Comparison of ENCODE assay signal across 8 cellular contexts in genomic region chr2:176126929-176127768, GRCh38. TPM values are rescaled to one million over a fixed set of nuclear protein-coding genes. Genes with fewer than 3 reads are reported as not detected.
DNase-seq lines count a peak whose midpoint lies in the region; ATAC-seq and TF ChIP-seq lines count a peak whose summit lies in the region.

No MANE protein-coding gene starts in this region.

- H3K27me3 ChIP-seq in right lobe of liver = peaks cover 21 to 74% of the 10 kb centered on the region in 2 donors

- no peak overlapping the region for H3K27ac ChIP-seq in VCaP
- H3K27ac ChIP-seq in caudate nucleus (ENCODE audit: low read depth, low read length) = no peak overlapping the region
- no peak overlapping the region for H3K27ac ChIP-seq in right lobe of liver

- H3K4me3 ChIP-seq in right lobe of liver = no peak overlapping the region

- TF ChIP-seq CTCF in VCaP (conservative IDR thresholded peaks at IDR 0.05) = peak; percentile 91
- TF ChIP-seq CTCF in right lobe of liver (IDR thresholded peaks at IDR 0.05) = peak; percentile 83 to 93 (median 89)

- DNase-seq in ELR (ENCODE audit: low read depth) = peak; percentile 74
- peak; percentile 27 for DNase-seq in NCI-H1417 treated with DMSO at 0.1 percent for 48 hours (lab: John Stamatoyannopoulos, UW)
- peak in 44 of 61 donors; percentile 0 to 69 (median 19) for DNase-seq in caudate nucleus (lab: John Stamatoyannopoulos, UW)
- DNase-seq in right lobe of liver = peak in 2 of 3 donors; percentile 51 to 68
- peak; percentile 25 for DNase-seq in stimulated activated CD8-positive, alpha-beta memory T cell treated with anti-CD3 and anti-CD28 coated beads, Interleukin-12 subunit alpha, Interleukin-12 subunit beta, amount 100 ng/mL, for 4 hours (ENCODE audit: low read depth)
- no peak for DNase-seq in cerebellar nuclear complex (lab: John Stamatoyannopoulos, UW)

- no peaks in the 10 kb centered on the region for H3K9me3 ChIP-seq in right lobe of liver

- WGBS in right lobe of liver (ENCODE audit: insufficient coverage, low coverage, low lambda C conversion rate, missing lambda C conversion rate) = 1% methylated on average over 13 of the region's 13 CpGs

- ATAC-seq in right lobe of liver = peak; percentile 43 to 67 (median 64)
- no peak for ATAC-seq in HG02610 (IDR thresholded peaks at IDR 0.05; ENCODE audit: unreplicated experiment)

- intact Hi-C loops in right lobe of liver (cut with DNase I) = loop anchor here (10.0 kb wide), 2 partner anchors 688 to 708 kb away; no protein-coding TSS in a partner anchor

- H3K4me1 ChIP-seq in right lobe of liver = peaks cover 0 to 15% (median 0%) of the 10 kb centered on the region in 4 donors

- H3K36me3 ChIP-seq in right lobe of liver = no peaks in the 10 kb centered on the region

- no peak for TF ChIP-seq POLR2A in right lobe of liver (IDR thresholded peaks at IDR 0.05)

RNA-seq across cellular contexts. Expression of gene HOXD8, which starts 2.4 kb away (rescaled TPM):
- total RNA-seq in right lobe of liver = under 1 TPM in 1 of 6 experiments, not detected in 5; 0.74 TPM

RNA-seq across cellular contexts. Expression of gene HOXD9, which starts 4.6 kb away (rescaled TPM):
- under 1 TPM in 1 of 6 experiments, not detected in 5; 0.25 TPM for total RNA-seq in right lobe of liver

RNA-seq across cellular contexts. Expression of gene HOXD10, which starts 10.6 kb away (rescaled TPM):
- total RNA-seq in right lobe of liver = not detected

RNA-seq across cellular contexts. Expression of gene HOXD11, which starts 20.1 kb away (rescaled TPM):
- total RNA-seq in right lobe of liver = not detected

RNA-seq across cellular contexts. Expression of gene HOXD4, which starts 24.2 kb away (rescaled TPM):
- not detected for total RNA-seq in right lobe of liver

Comparison
In these comparisons a context has a peak if more than half of its experiments do, and no peak if none do; other contexts are left out.
1. DNase-seq: peak in ELR (single experiment), NCI-H1417 treated with DMSO at 0.1 percent for 48 hours (single experiment), caudate nucleus (44 of 61), right lobe of liver (2 of 3) and stimulated activated CD8-positive, alpha-beta memory T cell treated with anti-CD3 and anti-CD28 coated beads, Interleukin-12 subunit alpha, Interleukin-12 subunit beta, amount 100 ng/mL, for 4 hours (single experiment); none in cerebellar nuclear complex (0 of 2).